1 cellular context compared by ENCODE assay signal in genomic region chr3:196317702-196318467, GRCh38.
TF ChIP-seq lines count a peak whose summit lies in the region.

TSS of gene DYNLT2B (minus strand) at chr3:196318240. CDS start at chr3:196318152, 88 bp downstream.

TF ChIP-seq in HepG2, 621 proteins besides CTCF, POLR2A, EP300 and RAD21 (continued from another document and continues in another):
- TF ChIP-seq, protein P1, sequence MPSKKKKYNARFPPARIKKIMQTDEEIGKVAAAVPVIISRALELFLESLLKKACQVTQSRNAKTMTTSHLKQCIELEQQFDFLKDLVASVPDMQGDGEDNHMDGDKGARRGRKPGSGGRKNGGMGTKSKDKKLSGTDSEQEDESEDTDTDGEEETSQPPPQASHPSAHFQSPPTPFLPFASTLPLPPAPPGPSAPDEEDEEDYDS (CRISPR knock-in tag; IDR thresholded peaks at IDR 0.05): 0 out of 2 replicates have a peak, but pooled peaks have one; percentile 37
- TF ChIP-seq NFKBIZ (CRISPR knock-in tag; IDR thresholded peaks at IDR 0.05): peak; percentile 29; the same call in 1 of the 2 replicates
- no peak for TF ChIP-seq ISX (CRISPR knock-in tag; conservative IDR thresholded peaks at IDR 0.05)
- peak; percentile 93 for TF ChIP-seq SAP130 (CRISPR knock-in tag; IDR thresholded peaks at IDR 0.05; ENCODE audit: low read depth)
- TF ChIP-seq, protein P2, sequence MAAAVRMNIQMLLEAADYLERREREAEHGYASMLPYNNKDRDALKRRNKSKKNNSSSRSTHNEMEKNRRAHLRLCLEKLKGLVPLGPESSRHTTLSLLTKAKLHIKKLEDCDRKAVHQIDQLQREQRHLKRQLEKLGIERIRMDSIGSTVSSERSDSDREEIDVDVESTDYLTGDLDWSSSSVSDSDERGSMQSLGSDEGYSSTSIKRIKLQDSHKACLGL (CRISPR knock-in tag; IDR thresholded peaks at IDR 0.05): peak; percentile 76
- peak; percentile 82; the same call in 1 of the 2 replicates for TF ChIP-seq CC2D1A (CRISPR knock-in tag; IDR thresholded peaks at IDR 0.05)
- TF ChIP-seq, protein P3, sequence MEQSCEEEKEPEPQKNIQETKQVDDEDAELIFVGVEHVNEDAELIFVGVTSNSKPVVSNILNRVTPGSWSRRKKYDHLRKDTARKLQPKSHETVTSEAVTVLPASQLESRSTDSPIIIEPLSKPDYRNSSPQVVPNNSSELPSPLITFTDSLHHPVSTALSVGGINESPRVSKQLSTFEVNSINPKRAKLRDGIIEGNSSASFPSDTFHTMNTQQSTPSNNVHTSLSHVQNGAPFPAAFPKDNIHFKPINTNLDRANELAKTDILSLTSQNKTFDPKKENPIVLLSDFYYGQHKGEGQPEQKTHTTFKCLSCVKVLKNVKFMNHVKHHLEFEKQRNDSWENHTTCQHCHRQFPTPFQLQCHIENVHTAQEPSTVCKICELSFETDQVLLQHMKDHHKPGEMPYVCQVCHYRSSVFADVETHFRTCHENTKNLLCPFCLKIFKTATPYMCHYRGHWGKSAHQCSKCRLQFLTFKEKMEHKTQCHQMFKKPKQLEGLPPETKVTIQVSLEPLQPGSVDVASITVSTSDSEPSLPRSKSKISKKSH (CRISPR knock-in tag; IDR thresholded peaks at IDR 0.05; ENCODE audit: borderline replicate concordance): peak; percentile 32; the same call in 1 of the 2 replicates
- TF ChIP-seq ZNF329 (CRISPR knock-in tag; IDR thresholded peaks at IDR 0.05; ENCODE audit: low read depth): 0 out of 2 replicates have a peak, but pooled peaks have one; percentile 43
- 0 out of 2 replicates have a peak, but pooled peaks have one; percentile 12 for TF ChIP-seq MAZ (IDR thresholded peaks at IDR 0.05; ENCODE audit: borderline replicate concordance, low read depth, low read length)
- TF ChIP-seq MAZ (CRISPR knock-in tag; IDR thresholded peaks at IDR 0.05; ENCODE audit: low read depth): peak; percentile 66
- 0 out of 2 replicates have a peak, but pooled peaks have one; percentile 9 for TF ChIP-seq MEF2D (CRISPR knock-in tag; IDR thresholded peaks at IDR 0.05)
- TF ChIP-seq ZMYM4 (CRISPR knock-in tag; IDR thresholded peaks at IDR 0.05): peak; percentile 33; the same call in 1 of the 2 replicates
- TF ChIP-seq, protein P4, sequence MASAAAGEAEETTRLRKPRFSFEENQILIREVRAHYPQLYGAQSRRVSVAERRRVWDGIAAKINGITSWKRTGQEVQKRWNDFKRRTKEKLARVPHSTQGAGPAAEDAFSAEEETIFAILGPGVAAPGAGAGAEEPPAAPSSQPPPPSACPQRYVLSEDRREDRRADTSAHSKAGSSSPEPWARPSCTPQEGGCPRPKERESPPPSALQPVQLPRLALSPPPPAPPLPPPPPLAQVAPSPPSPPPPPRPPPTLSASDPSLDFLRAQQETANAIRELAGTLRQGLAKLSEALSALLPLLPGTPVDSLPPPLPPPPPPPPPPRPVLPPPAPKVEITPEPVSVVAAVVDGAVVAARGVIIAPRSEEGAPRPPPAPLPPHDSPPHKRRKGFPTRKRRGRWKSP (CRISPR knock-in tag; IDR thresholded peaks at IDR 0.05): 0 out of 2 replicates have a peak, but pooled peaks have one; percentile 59
- TF ChIP-seq ZFP90 (CRISPR knock-in tag; IDR thresholded peaks at IDR 0.05; ENCODE audit: borderline replicate concordance): peak; percentile 50; the same call in 1 of the 2 replicates
- TF ChIP-seq ZNF331 (CRISPR knock-in tag; IDR thresholded peaks at IDR 0.05): peak; percentile 53; the same call in 1 of the 2 replicates
- TF ChIP-seq, protein P5, sequence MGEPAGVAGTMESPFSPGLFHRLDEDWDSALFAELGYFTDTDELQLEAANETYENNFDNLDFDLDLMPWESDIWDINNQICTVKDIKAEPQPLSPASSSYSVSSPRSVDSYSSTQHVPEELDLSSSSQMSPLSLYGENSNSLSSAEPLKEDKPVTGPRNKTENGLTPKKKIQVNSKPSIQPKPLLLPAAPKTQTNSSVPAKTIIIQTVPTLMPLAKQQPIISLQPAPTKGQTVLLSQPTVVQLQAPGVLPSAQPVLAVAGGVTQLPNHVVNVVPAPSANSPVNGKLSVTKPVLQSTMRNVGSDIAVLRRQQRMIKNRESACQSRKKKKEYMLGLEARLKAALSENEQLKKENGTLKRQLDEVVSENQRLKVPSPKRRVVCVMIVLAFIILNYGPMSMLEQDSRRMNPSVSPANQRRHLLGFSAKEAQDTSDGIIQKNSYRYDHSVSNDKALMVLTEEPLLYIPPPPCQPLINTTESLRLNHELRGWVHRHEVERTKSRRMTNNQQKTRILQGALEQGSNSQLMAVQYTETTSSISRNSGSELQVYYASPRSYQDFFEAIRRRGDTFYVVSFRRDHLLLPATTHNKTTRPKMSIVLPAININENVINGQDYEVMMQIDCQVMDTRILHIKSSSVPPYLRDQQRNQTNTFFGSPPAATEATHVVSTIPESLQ (CRISPR knock-in tag; conservative IDR thresholded peaks at IDR 0.05): 0 out of 2 replicates have a peak, but pooled peaks have one; percentile 24
- peak; percentile 69; the same call in 1 of the 2 replicates for TF ChIP-seq HDAC1 (CRISPR knock-in tag; IDR thresholded peaks at IDR 0.05)
- TF ChIP-seq ZNF253 (CRISPR knock-in tag; IDR thresholded peaks at IDR 0.05; ENCODE audit: borderline replicate concordance): no peak
- no peak for TF ChIP-seq SRSF9 (IDR thresholded peaks at IDR 0.05; ENCODE audit: borderline replicate concordance, insufficient read depth, low read depth, low read length, poor library complexity, severe bottlenecking)
- peak; percentile 29; the same call in 1 of the 2 replicates for TF ChIP-seq TMF1 (CRISPR knock-in tag; IDR thresholded peaks at IDR 0.05; ENCODE audit: low read depth)
- TF ChIP-seq, protein P6, sequence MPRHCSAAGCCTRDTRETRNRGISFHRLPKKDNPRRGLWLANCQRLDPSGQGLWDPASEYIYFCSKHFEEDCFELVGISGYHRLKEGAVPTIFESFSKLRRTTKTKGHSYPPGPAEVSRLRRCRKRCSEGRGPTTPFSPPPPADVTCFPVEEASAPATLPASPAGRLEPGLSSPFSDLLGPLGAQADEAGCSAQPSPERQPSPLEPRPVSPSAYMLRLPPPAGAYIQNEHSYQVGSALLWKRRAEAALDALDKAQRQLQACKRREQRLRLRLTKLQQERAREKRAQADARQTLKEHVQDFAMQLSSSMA (CRISPR knock-in tag; IDR thresholded peaks at IDR 0.05): 0 out of 2 replicates have a peak, but pooled peaks have one; percentile 80
- TF ChIP-seq, protein P7, sequence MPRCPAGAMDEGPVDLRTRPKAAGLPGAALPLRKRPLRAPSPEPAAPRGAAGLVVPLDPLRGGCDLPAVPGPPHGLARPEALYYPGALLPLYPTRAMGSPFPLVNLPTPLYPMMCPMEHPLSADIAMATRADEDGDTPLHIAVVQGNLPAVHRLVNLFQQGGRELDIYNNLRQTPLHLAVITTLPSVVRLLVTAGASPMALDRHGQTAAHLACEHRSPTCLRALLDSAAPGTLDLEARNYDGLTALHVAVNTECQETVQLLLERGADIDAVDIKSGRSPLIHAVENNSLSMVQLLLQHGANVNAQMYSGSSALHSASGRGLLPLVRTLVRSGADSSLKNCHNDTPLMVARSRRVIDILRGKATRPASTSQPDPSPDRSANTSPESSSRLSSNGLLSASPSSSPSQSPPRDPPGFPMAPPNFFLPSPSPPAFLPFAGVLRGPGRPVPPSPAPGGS (CRISPR knock-in tag; IDR thresholded peaks at IDR 0.05): peak; percentile 50; the same call in 1 of the 2 replicates
- peak; percentile 50 for TF ChIP-seq THAP11 (CRISPR knock-in tag; IDR thresholded peaks at IDR 0.05)
- TF ChIP-seq GABPB1 (CRISPR knock-in tag; IDR thresholded peaks at IDR 0.05): peak; percentile 78
- 0 out of 2 replicates have a peak, but pooled peaks have one; percentile 16 for TF ChIP-seq KMT2A (CRISPR knock-in tag; IDR thresholded peaks at IDR 0.05)
- TF ChIP-seq ATF7-NPFF (CRISPR knock-in tag; IDR thresholded peaks at IDR 0.05; ENCODE audit: low read depth): peak; percentile 93
- TF ChIP-seq ELF3 (CRISPR knock-in tag; IDR thresholded peaks at IDR 0.05): peak; percentile 57; the same call in 1 of the 2 replicates
- TF ChIP-seq ELF1 (CRISPR knock-in tag; IDR thresholded peaks at IDR 0.05): 0 out of 2 replicates have a peak, but pooled peaks have one; percentile 24
- TF ChIP-seq NFE2L2 (IDR thresholded peaks at IDR 0.05; ENCODE audit: low read length): no peak
- TF ChIP-seq, protein P8, sequence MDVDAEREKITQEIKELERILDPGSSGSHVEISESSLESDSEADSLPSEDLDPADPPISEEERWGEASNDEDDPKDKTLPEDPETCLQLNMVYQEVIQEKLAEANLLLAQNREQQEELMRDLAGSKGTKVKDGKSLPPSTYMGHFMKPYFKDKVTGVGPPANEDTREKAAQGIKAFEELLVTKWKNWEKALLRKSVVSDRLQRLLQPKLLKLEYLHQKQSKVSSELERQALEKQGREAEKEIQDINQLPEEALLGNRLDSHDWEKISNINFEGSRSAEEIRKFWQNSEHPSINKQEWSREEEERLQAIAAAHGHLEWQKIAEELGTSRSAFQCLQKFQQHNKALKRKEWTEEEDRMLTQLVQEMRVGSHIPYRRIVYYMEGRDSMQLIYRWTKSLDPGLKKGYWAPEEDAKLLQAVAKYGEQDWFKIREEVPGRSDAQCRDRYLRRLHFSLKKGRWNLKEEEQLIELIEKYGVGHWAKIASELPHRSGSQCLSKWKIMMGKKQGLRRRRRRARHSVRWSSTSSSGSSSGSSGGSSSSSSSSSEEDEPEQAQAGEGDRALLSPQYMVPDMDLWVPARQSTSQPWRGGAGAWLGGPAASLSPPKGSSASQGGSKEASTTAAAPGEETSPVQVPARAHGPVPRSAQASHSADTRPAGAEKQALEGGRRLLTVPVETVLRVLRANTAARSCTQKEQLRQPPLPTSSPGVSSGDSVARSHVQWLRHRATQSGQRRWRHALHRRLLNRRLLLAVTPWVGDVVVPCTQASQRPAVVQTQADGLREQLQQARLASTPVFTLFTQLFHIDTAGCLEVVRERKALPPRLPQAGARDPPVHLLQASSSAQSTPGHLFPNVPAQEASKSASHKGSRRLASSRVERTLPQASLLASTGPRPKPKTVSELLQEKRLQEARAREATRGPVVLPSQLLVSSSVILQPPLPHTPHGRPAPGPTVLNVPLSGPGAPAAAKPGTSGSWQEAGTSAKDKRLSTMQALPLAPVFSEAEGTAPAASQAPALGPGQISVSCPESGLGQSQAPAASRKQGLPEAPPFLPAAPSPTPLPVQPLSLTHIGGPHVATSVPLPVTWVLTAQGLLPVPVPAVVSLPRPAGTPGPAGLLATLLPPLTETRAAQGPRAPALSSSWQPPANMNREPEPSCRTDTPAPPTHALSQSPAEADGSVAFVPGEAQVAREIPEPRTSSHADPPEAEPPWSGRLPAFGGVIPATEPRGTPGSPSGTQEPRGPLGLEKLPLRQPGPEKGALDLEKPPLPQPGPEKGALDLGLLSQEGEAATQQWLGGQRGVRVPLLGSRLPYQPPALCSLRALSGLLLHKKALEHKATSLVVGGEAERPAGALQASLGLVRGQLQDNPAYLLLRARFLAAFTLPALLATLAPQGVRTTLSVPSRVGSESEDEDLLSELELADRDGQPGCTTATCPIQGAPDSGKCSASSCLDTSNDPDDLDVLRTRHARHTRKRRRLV (CRISPR knock-in tag; IDR thresholded peaks at IDR 0.05): no peak
- no peak for TF ChIP-seq ZFP36L2 (CRISPR knock-in tag; IDR thresholded peaks at IDR 0.05)
- peak; percentile 66 for TF ChIP-seq NR2C2 (CRISPR knock-in tag; IDR thresholded peaks at IDR 0.05; ENCODE audit: borderline replicate concordance)
- peak; percentile 94 for TF ChIP-seq MXI1 (IDR thresholded peaks at IDR 0.05; ENCODE audit: borderline replicate concordance, low read depth, low read length)
- peak; percentile 84 for TF ChIP-seq POLR2AphosphoS5 (IDR thresholded peaks at IDR 0.05; ENCODE audit: low read depth, low read length)
- peak; percentile 60 for TF ChIP-seq BORCS8-MEF2B (CRISPR knock-in tag; IDR thresholded peaks at IDR 0.05)
- TF ChIP-seq NFIC (IDR thresholded peaks at IDR 0.05; ENCODE audit: low read length): no peak
- peak; percentile 91 for TF ChIP-seq ZNF546 (CRISPR knock-in tag; conservative IDR thresholded peaks at IDR 0.05)
- TF ChIP-seq, protein P9, sequence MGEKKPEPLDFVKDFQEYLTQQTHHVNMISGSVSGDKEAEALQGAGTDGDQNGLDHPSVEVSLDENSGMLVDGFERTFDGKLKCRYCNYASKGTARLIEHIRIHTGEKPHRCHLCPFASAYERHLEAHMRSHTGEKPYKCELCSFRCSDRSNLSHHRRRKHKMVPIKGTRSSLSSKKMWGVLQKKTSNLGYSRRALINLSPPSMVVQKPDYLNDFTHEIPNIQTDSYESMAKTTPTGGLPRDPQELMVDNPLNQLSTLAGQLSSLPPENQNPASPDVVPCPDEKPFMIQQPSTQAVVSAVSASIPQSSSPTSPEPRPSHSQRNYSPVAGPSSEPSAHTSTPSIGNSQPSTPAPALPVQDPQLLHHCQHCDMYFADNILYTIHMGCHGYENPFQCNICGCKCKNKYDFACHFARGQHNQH (CRISPR knock-in tag; IDR thresholded peaks at IDR 0.05): 0 out of 2 replicates have a peak, but pooled peaks have one; percentile 14
- peak; percentile 68; the same call in 1 of the 2 replicates for TF ChIP-seq ZNF678 (CRISPR knock-in tag; IDR thresholded peaks at IDR 0.05)
- TF ChIP-seq ZNF501 (CRISPR knock-in tag; IDR thresholded peaks at IDR 0.05): peak; percentile 85
- TF ChIP-seq KMT2B (CRISPR knock-in tag; IDR thresholded peaks at IDR 0.05): peak; percentile 69
- TF ChIP-seq ZKSCAN1 (IDR thresholded peaks at IDR 0.05; ENCODE audit: low read length): no peak
- peak; percentile 75 for TF ChIP-seq ZNF891 (CRISPR knock-in tag; IDR thresholded peaks at IDR 0.05)
